1 cellular context compared by ENCODE assay signal in the genomic region with DNA sequence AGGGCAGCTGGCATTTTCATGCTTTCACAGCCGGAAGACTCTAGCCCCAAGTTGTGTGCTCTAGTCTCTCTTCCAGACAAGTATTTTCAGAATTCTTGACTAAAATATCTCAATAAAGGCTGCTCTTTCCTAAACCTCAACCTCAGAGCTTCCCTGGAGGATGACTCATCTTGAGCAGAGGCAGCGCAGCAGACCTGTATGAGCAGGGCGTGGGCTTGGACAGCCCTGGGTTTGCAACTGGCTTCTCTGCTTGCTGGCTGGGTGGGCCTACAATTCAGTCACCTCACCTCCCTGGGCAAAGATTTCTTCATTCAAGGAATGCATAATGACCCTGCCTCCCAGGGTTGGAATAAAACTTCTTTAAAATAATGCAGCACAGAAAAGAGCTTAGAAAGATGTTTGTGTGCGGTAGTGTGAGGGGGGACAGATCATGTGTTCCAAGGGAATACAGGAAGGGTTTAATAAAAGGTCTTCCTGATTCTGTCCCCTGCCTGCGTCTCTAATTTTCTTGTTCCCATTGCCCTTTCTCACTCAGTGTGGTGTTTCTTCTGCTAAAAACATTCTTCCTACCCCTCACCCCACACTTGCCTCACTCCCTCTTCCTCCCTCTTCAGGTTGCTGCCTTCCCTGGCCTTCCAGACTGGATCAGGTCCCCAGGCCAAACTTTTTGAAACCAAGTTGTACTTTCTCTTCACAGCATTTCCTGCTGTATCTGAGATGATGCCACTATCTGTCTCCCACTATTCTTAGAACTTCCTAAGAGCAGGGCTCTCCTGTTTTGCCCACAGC.
A peak's percentile ranks its signal among the peaks of the same experiment; 100 is the strongest.
TF ChIP-seq lines count a peak whose summit lies in the region.

No MANE protein-coding gene starts in this region.

TF ChIP-seq in SK-N-SH, 30 proteins besides CTCF, POLR2A, EP300 and RAD21 (continued from another document):
- TF ChIP-seq IRF3 (IDR thresholded peaks at IDR 0.05; ENCODE audit: low read depth, low read length) (no peak), RXRA (IDR thresholded peaks at IDR 0.05; ENCODE audit: borderline replicate concordance, low read depth) (peak; percentile 53; the same call in 1 of the 2 replicates), NFIC (IDR thresholded peaks at IDR 0.05; ENCODE audit: borderline replicate concordance) (peak; percentile 66), TEAD4 (IDR thresholded peaks at IDR 0.05; ENCODE audit: borderline replicate concordance, insufficient read depth) (peak; percentile 84), MEF2A (IDR thresholded peaks at IDR 0.05; ENCODE audit: borderline replicate concordance, low read depth) (peak; percentile 61; the same call in 1 of the 2 replicates), CHD2 (IDR thresholded peaks at IDR 0.05; ENCODE audit: low read length, partially characterized antibody) (no peak), GABPA (IDR thresholded peaks at IDR 0.05; ENCODE audit: low read depth) (peak; percentile 30; the same call in 1 of the 2 replicates), SIN3A (IDR thresholded peaks at IDR 0.05; ENCODE audit: borderline replicate concordance, low read depth, low read length) (peak; percentile 72; the same call in 1 of the 2 replicates), GATA2 (CRISPR knock-in tag; IDR thresholded peaks at IDR 0.05) (no peak), TCF12 (IDR thresholded peaks at IDR 0.05) (peak; percentile 89)
- TF ChIP-seq, protein P1, sequence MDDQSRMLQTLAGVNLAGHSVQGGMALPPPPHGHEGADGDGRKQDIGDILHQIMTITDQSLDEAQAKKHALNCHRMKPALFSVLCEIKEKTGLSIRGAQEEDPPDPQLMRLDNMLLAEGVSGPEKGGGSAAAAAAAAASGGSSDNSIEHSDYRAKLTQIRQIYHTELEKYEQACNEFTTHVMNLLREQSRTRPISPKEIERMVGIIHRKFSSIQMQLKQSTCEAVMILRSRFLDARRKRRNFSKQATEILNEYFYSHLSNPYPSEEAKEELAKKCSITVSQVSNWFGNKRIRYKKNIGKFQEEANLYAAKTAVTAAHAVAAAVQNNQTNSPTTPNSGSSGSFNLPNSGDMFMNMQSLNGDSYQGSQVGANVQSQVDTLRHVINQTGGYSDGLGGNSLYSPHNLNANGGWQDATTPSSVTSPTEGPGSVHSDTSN (IDR thresholded peaks at IDR 0.05): peak; percentile 82; the same call in 1 of the 2 replicates
- TF ChIP-seq, protein P2, sequence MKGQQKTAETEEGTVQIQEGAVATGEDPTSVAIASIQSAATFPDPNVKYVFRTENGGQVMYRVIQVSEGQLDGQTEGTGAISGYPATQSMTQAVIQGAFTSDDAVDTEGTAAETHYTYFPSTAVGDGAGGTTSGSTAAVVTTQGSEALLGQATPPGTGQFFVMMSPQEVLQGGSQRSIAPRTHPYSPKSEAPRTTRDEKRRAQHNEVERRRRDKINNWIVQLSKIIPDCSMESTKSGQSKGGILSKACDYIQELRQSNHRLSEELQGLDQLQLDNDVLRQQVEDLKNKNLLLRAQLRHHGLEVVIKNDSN (IDR thresholded peaks at IDR 0.05; ENCODE audit: borderline replicate concordance, low read depth): 0 out of 2 replicates have a peak, but pooled peaks have one; percentile 9
TF ChIP-seq in SK-N-SH: peak in this region for 16.
